ENCODE assay signal across 30 cellular contexts in genomic region chr4:41746025-41746439, GRCh38. TPM values are rescaled to one million over a fixed set of nuclear protein-coding genes. Genes with fewer than 3 reads are reported as not detected.
DNase-seq lines count a peak whose midpoint lies in the region; ATAC-seq, FAIRE-seq and TF ChIP-seq lines count a peak whose summit lies in the region.
"Had no signal": no experiment of that assay in that cellular context is flagged by ENCODE, and none has a peak within 500 bp of the region (broad histone marks: within the 10 kb centered on the region; RNA-seq: fewer than 3 reads in every experiment).

No MANE protein-coding gene starts in this region.

- DNase-seq in A549 (ENCODE audit: low read depth in 1 of 2, low spot score in 1 of 2) (no peak), H9 (peak; percentile 39), H1 (ENCODE audit: low read depth in 1 of 2, low spot score in 2 of 2) (peak in 1 of 2 experiments; percentile 67), mesendoderm (peak; percentile 32), T-helper 1 cell (no peak), GF-D8 (lab: John Stamatoyannopoulos, UW) (no peak), left colon (no peak), inferior parietal cortex (ENCODE audit: extremely low spot score) (no peak)
- DNase-seq: activated CD4-positive, CD25-positive, alpha-beta regulatory T cell treated with anti-CD3 and anti-CD28 coated beads, Interleukin-2, amount 50 U/mL, for 72 hours; activated T-cell treated with anti-CD3 and anti-CD28 coated beads, Interleukin-2, amount 50 U/mL, for 1 hour; amygdala; dermis blood vessel endothelial cell; DND-41; heart right ventricle; mammary epithelial cell; naive B cell; NCI-H1436 treated with DMSO at 0.1 percent for 48 hours; NCI-H510A treated with DMSO at 0.1 percent for 48 hours; RPMI8226; sigmoid colon; T-helper 9 cell; uterus had no signal

- no peak overlapping the region for H2AFZ ChIP-seq in H9 (ENCODE audit: low read length)
- H2AFZ ChIP-seq in H1 (ENCODE audit: low read length): no peak overlapping the region
- H2AFZ ChIP-seq: parathyroid adenoma had no signal

- H2BK20ac ChIP-seq in H9 (ENCODE audit: low read depth, low read length, poor library complexity, severe bottlenecking): no peak overlapping the region
- no peak overlapping the region for H2BK20ac ChIP-seq in H1 (ENCODE audit: low read length)

- no peak overlapping the region for H3T11ph ChIP-seq in H9 (ENCODE audit: low read length)

- no peak overlapping the region for H3K27ac Mint-ChIP-seq in H9
- H3K27ac Mint-ChIP-seq: naive B cell had no signal

- H2AK5ac ChIP-seq in H9 (ENCODE audit: insufficient read length, low read length) (no peak overlapping the region), H1 (ENCODE audit: low read depth, low read length) (no peak overlapping the region), mesendoderm (ENCODE audit: low read length) (no peak overlapping the region)

- H3K4ac ChIP-seq in H9 (ENCODE audit: low read depth, low read length) (no peak overlapping the region), H1 (replicated peaks; ENCODE audit: insufficient read length, low read depth, low read length) (no peak overlapping the region), mesendoderm (ENCODE audit: low read depth, low read length) (no peak overlapping the region)

- H4K5ac ChIP-seq in H9 (ENCODE audit: insufficient read length, low read depth, low read length) (no peak overlapping the region), H1 (ENCODE audit: insufficient read length, low read depth, low read length) (no peak overlapping the region), mesendoderm (ENCODE audit: low read length) (no peak overlapping the region)

- no peaks in the 10 kb centered on the region for H3K9me3 ChIP-seq in A549
- no peaks in the 10 kb centered on the region for H3K9me3 ChIP-seq in H9 (ENCODE audit: control insufficient read depth, low read depth, low read length)
- peaks cover 0 to 13% of the 10 kb centered on the region in 2 experiments; a peak in 2 of 4 replicates for H3K9me3 ChIP-seq in H1 (ENCODE audit: insufficient read depth in 2 of 2, low read depth in 1 of 2, low read length in 1 of 2)
- H3K9me3 ChIP-seq: heart right ventricle, uterus had no signal

- no peak for TF ChIP-seq RAD21 in A549 (conservative IDR thresholded peaks at IDR 0.05 in 1 of 2, IDR thresholded peaks at IDR 0.05 in 1 of 2)
- TF ChIP-seq RAD21 in H1 (IDR thresholded peaks at IDR 0.05 in 1 of 2, conservative IDR thresholded peaks at IDR 0.05 in 1 of 2; ENCODE audit: low read depth in 2 of 2, low read length in 2 of 2): no peak

- FAIRE-seq in A549 (lab: Jason Lieb, UNC) (no peak), H1 (lab: Jason Lieb, UNC) (no peak)
- FAIRE-seq: K562, kidney had no signal

- H3K9ac ChIP-seq in H9 (ENCODE audit: extremely low read depth, insufficient read length, low read length): no peak overlapping the region
- no peak overlapping the region for H3K9ac ChIP-seq in H1 (replicated peaks in 1 of 4; ENCODE audit: extremely low read depth in 1 of 4, low read depth in 3 of 4, low read length in 3 of 4)
- no peak overlapping the region for H3K9ac ChIP-seq in mesendoderm (ENCODE audit: low read length)
- H3K9ac ChIP-seq: BLaER1, parathyroid adenoma had no signal

- peaks cover 0 to 2% (median 0%) of the 10 kb centered on the region in 3 experiments; a peak in 2 of 7 replicates for H3K36me3 Mint-ChIP-seq in H9 (ENCODE audit: insufficient read depth in 1 of 3, low read depth in 3 of 3)

- no peak overlapping the region for H3K23ac ChIP-seq in H9 (ENCODE audit: insufficient read length, low read depth, low read length)
- H3K23ac ChIP-seq in H1 (ENCODE audit: insufficient read length): no peak overlapping the region
- H3K23ac ChIP-seq in mesendoderm (ENCODE audit: low read length): no peak overlapping the region

- peaks cover 2 to 22% of the 10 kb centered on the region in 2 experiments; a peak in 4 of 5 replicates for H3K9me3 Mint-ChIP-seq in H9

- no peak for TF ChIP-seq EP300 in A549 (IDR thresholded peaks at IDR 0.05)
- TF ChIP-seq EP300 in H1 (IDR thresholded peaks at IDR 0.05; ENCODE audit: borderline replicate concordance in 1 of 2, low read depth in 2 of 2, low read length in 2 of 2): no peak

- H2BK120ac ChIP-seq in H9 (ENCODE audit: low read depth, low read length, poor library complexity, severe bottlenecking): no peak overlapping the region
- H2BK120ac ChIP-seq in H1 (replicated peaks; ENCODE audit: low read depth, low read length): no peak overlapping the region
- H2BK120ac ChIP-seq in mesendoderm (ENCODE audit: low read depth, low read length): no peak overlapping the region

- ATAC-seq in A549 (no peak), left colon (no peak)
- ATAC-seq: heart right ventricle, K562, SK-N-SH treated with all-trans-retinoic acid at 6 μM for 48 hours had no signal

- H4K8ac ChIP-seq in H9 (replicated peaks; ENCODE audit: insufficient read length, low read depth, low read length) (no peak overlapping the region), H1 (ENCODE audit: extremely low read depth, insufficient read depth, low read length) (0 out of 2 replicates have a peak overlapping the region, but pooled peaks have one; percentile 19), mesendoderm (ENCODE audit: low read depth, low read length) (no peak overlapping the region)

- H3K27ac ChIP-seq in A549 (peak overlapping the region in 1 of 2 experiments; percentile 49; a peak in 1 of 6 replicates), H9 (ENCODE audit: insufficient read length, low read depth, low read length) (no peak overlapping the region), H1 (ENCODE audit: low read depth, low read length) (no peak overlapping the region), mesendoderm (ENCODE audit: low read depth, low read length) (no peak overlapping the region)
- H3K27ac ChIP-seq: BLaER1, cardiac muscle cell, heart right ventricle, parathyroid adenoma, sigmoid colon, uterus had no signal

- H3K4me3 ChIP-seq in A549 (peak overlapping the region; percentile 30; the same call in 1 of the 3 replicates), H1 (ENCODE audit: extremely low read depth in 1 of 4, insufficient read depth in 2 of 4, low read depth in 3 of 4, low read length in 4 of 4) (peak overlapping the region; percentile 1 to 49 (median 16); a peak in 6 of 8 replicates), mesendoderm (ENCODE audit: low read length) (no peak overlapping the region)
- H3K4me3 ChIP-seq: BLaER1, cardiac muscle cell, HAP-1, K562, uterus had no signal

- no peak overlapping the region for H2BK12ac ChIP-seq in H9 (ENCODE audit: insufficient read length, low read depth, low read length)
- H2BK12ac ChIP-seq in H1 (ENCODE audit: low read depth, low read length): no peak overlapping the region

- H4K20me1 ChIP-seq in H9 (ENCODE audit: control insufficient read depth, insufficient read depth, insufficient read length) (peaks cover 2% of the 10 kb centered on the region), H1 (replicated peaks in 1 of 2; ENCODE audit: control insufficient read depth in 1 of 2, insufficient read depth in 2 of 2, low read length in 2 of 2) (peaks cover 7 to 23% of the 10 kb centered on the region in 2 experiments)
- H4K20me1 ChIP-seq: BLaER1 had no signal

- no peak overlapping the region for H3K14ac ChIP-seq in H9 (ENCODE audit: insufficient read depth, low read length)
- H3K14ac ChIP-seq in H1 (ENCODE audit: insufficient read length): no peak overlapping the region

- peak overlapping the region; percentile 53 for H3K4me2 ChIP-seq in A549
- peak overlapping the region; percentile 8 for H3K4me2 ChIP-seq in H9 (ENCODE audit: insufficient read depth, insufficient read length, low read length)
- H3K4me2 ChIP-seq in H1 (ENCODE audit: insufficient read depth in 1 of 2, low read depth in 2 of 2, low read length in 2 of 2): peak overlapping the region; percentile 55 to 59
- H3K4me2 ChIP-seq in mesendoderm (ENCODE audit: low read length): peak overlapping the region; percentile 25
- H3K4me2 ChIP-seq: BLaER1 had no signal

- H3K18ac ChIP-seq in H9 (ENCODE audit: insufficient read length, low read depth, low read length) (no peak overlapping the region), H1 (ENCODE audit: extremely low read depth, low read length) (no peak overlapping the region), mesendoderm (ENCODE audit: low read length) (no peak overlapping the region)

- H3K56ac ChIP-seq in H9 (ENCODE audit: insufficient read length, low read depth, low read length): no peak overlapping the region
- no peak overlapping the region for H3K56ac ChIP-seq in H1 (replicated peaks; ENCODE audit: insufficient read length, low read depth, low read length)
- H3K56ac ChIP-seq in mesendoderm (ENCODE audit: low read length): no peak overlapping the region

- TF ChIP-seq CTCF in A549 (IDR thresholded peaks at IDR 0.05) (no peak), H9 (conservative IDR thresholded peaks at IDR 0.05) (no peak), H1 (IDR thresholded peaks at IDR 0.05; ENCODE audit: control extremely low read depth in 1 of 3, insufficient read depth in 1 of 3, low read depth in 1 of 3, low read length in 3 of 3) (no peak)

- peak overlapping the region; percentile 50 to 77 for H3K4me3 Mint-ChIP-seq in H9

- peaks cover 0 to 15% (median 0%) of the 10 kb centered on the region in 4 experiments; a peak in 1 of 8 replicates for H3K36me3 ChIP-seq in H1 (ENCODE audit: control insufficient read depth in 2 of 4, insufficient read depth in 4 of 4, low read length in 3 of 4)
- no peaks in the 10 kb centered on the region for H3K36me3 ChIP-seq in mesendoderm (ENCODE audit: control insufficient read depth, insufficient read depth, low read length)
- H3K36me3 ChIP-seq: BLaER1, cardiac muscle cell, HAP-1, heart right ventricle, sigmoid colon, uterus had no signal

- no peaks in the 10 kb centered on the region for H3K79me2 ChIP-seq in H9 (ENCODE audit: insufficient read depth, low read length)
- no peaks in the 10 kb centered on the region for H3K79me2 ChIP-seq in H1 (ENCODE audit: control insufficient read depth in 1 of 2, insufficient read depth in 2 of 2, low read length in 2 of 2)
- H3K79me2 ChIP-seq in mesendoderm (ENCODE audit: control insufficient read depth, insufficient read depth, low read length): no peaks in the 10 kb centered on the region
- H3K79me2 ChIP-seq: parathyroid adenoma had no signal

- TF ChIP-seq POLR2A in A549 (IDR thresholded peaks at IDR 0.05; ENCODE audit: low read length) (no peak), H1 (IDR thresholded peaks at IDR 0.05; ENCODE audit: control extremely low read depth in 1 of 2, low read depth in 2 of 2, low read length in 2 of 2) (no peak)

- peaks cover 99% of the 10 kb centered on the region for H3K27me3 Mint-ChIP-seq in H9 (ENCODE audit: low read depth)

- intact Hi-C loops in left colon (cut with DNase I, micrococcal nuclease): no loop called here

- H3K4me1 Mint-ChIP-seq in H9: peaks cover 25 to 52% of the 10 kb centered on the region in 2 experiments

- WGBS in A549 (ENCODE audit: missing lambda C conversion rate): 44% methylated on average over 19 of the region's 36 CpGs
- no CpG with 5 or more reads among the region's 36 CpGs for WGBS in H9 (ENCODE audit: extremely low coverage, insufficient read length, low lambda C conversion rate)
- WGBS in H1 (ENCODE audit: extremely low coverage in 1 of 2, insufficient coverage in 1 of 2, insufficient read length in 1 of 2, insufficient replicate concordance in 2 of 2, low coverage in 1 of 2, low lambda C conversion rate in 2 of 2, missing lambda C conversion rate in 1 of 2), 2 experiments: 1% methylated on average over 18 of the region's 36 CpGs; no CpG with 5 or more reads in 1 of the 2 experiments
- WGBS in mesendoderm (ENCODE audit: extremely low coverage, insufficient coverage, low lambda C conversion rate): no CpG with 5 or more reads among the region's 36 CpGs

- CTCF ChIA-PET in A549 (lab: Yijun Ruan, JAX): no interaction called here
- CTCF ChIA-PET in H1 (lab: Charles Lee; ENCODE audit: partially characterized antibody): no interaction called here

- H3K4me1 ChIP-seq in A549 (no peaks in the 10 kb centered on the region), H9 (ENCODE audit: insufficient read depth, low read length) (no peaks in the 10 kb centered on the region), H1 (replicated peaks in 1 of 4; ENCODE audit: control insufficient read depth in 3 of 4, insufficient read depth in 4 of 4, low read length in 3 of 4) (peaks cover 5 to 33% (median 22%) of the 10 kb centered on the region in 4 experiments), mesendoderm (ENCODE audit: control insufficient read depth, low read depth, low read length) (no peaks in the 10 kb centered on the region)
- H3K4me1 ChIP-seq: BLaER1, parathyroid adenoma, uterus had no signal

- POLR2A ChIA-PET in A549 (lab: Yijun Ruan, JAX): no interaction called here
- POLR2A ChIA-PET in H1 (lab: Charles Lee; ENCODE audit: partially characterized antibody): interaction anchor here (0.8 kb wide), 1 partner anchor 132 kb away, joined by 4 read pairs; no protein-coding TSS in a partner anchor

- H3K23me2 ChIP-seq in H9 (ENCODE audit: insufficient read length, low read depth, low read length, poor library complexity, severe bottlenecking) (peaks cover 6% of the 10 kb centered on the region), H1 (ENCODE audit: low read depth, low read length) (peaks cover 3% of the 10 kb centered on the region; the same call in 1 of the 2 replicates)

- no peak overlapping the region for H2BK5ac ChIP-seq in H9 (ENCODE audit: insufficient read length, low read length)
- no peak overlapping the region for H2BK5ac ChIP-seq in H1 (ENCODE audit: low read depth, low read length)
- no peak overlapping the region for H2BK5ac ChIP-seq in mesendoderm (ENCODE audit: low read length)

- peaks cover 95% of the 10 kb centered on the region for H3K27me3 ChIP-seq in H9 (ENCODE audit: insufficient read depth, low read length)
- peaks cover 84 to 99% (median 95%) of the 10 kb centered on the region in 4 experiments for H3K27me3 ChIP-seq in H1 (replicated peaks in 1 of 4; ENCODE audit: control insufficient read depth in 3 of 4, extremely low read depth in 1 of 4, insufficient read depth in 3 of 4, low read length in 3 of 4)
- H3K27me3 ChIP-seq in mesendoderm (ENCODE audit: insufficient read depth, low read length, poor library complexity): peaks cover 87% of the 10 kb centered on the region

- H2BK15ac ChIP-seq in H9 (ENCODE audit: low read depth, low read length) (no peak overlapping the region), H1 (ENCODE audit: low read length) (no peak overlapping the region), mesendoderm (replicated peaks; ENCODE audit: low read depth) (no peak overlapping the region)

- H4K91ac ChIP-seq in H9 (ENCODE audit: insufficient read length, low read depth, low read length) (no peak overlapping the region), H1 (replicated peaks; ENCODE audit: insufficient read length, low read length) (no peak overlapping the region)

- H3K79me1 ChIP-seq in H9 (ENCODE audit: insufficient read depth, low read depth, low read length, poor library complexity, severe bottlenecking): no peaks in the 10 kb centered on the region
- no peaks in the 10 kb centered on the region for H3K79me1 ChIP-seq in H1 (ENCODE audit: low read depth, low read length)
- H3K79me1 ChIP-seq in mesendoderm (ENCODE audit: low read length): no peaks in the 10 kb centered on the region

RNA-seq across cellular contexts. Expression of gene PHOX2B, which starts 2.5 kb away (rescaled TPM):
- not detected in 2 replicates for polyA plus RNA-seq in A549 (2011; rRNA removed)
- polyA plus RNA-seq in A549 (2012; cell fraction: cytosol; rRNA removed): not detected in 2 replicates
- not detected in 2 replicates for polyA plus RNA-seq in A549 (2012; cell fraction: nucleus; rRNA removed)
- polyA plus RNA-seq in A549 (2017; fragmentation: RNase III; extraction: RNeasy Plus Mini Kit Qiagen cat#74134 plus additional on column Dnase treatment): not detected in 3 replicates
- not detected in 2 replicates for polyA minus RNA-seq in A549 (2011; rRNA and poly(A)+ RNA removed)
- not detected in 2 replicates for total RNA-seq in H9 (2021)
- not detected in 2 replicates for total RNA-seq in H1 (2021; fragmentation: NEBNext Ultra II Directional; extraction: Animal tissue kit (Norgen Biotek cat#: 25700))
- polyA plus RNA-seq in H1 (2011; rRNA removed): not detected in 2 replicates
- polyA plus RNA-seq in H1 (2011; cell fraction: cytosol; rRNA removed): not detected
- not detected for polyA plus RNA-seq in H1 (2011; cell fraction: nucleus; rRNA removed)
- not detected in 4 replicates for polyA plus RNA-seq in H1 (2012, experiment 1 of 2)
- not detected for polyA plus RNA-seq in H1 (2012, experiment 2 of 2)
- polyA plus RNA-seq in H1 (2013, experiment 1 of 2): not detected
- not detected for polyA plus RNA-seq in H1 (2013, experiment 2 of 2)
- polyA minus RNA-seq in H1 (2011; rRNA and poly(A)+ RNA removed): not detected in 2 replicates
- polyA minus RNA-seq in H1 (2011; cell fraction: cytosol; rRNA and poly(A)+ RNA removed): not detected
- polyA minus RNA-seq in H1 (2011; cell fraction: nucleus; rRNA and poly(A)+ RNA removed): not detected
- 0.01 TPM for polyA plus RNA-seq in mesendoderm (2013, experiment 1 of 2)
- polyA plus RNA-seq in mesendoderm (2013, experiment 2 of 2): not detected
- total RNA-seq in left colon: under 1 TPM; 0.09 to 0.73 TPM
- total RNA-seq: cardiac muscle cell, dermis blood vessel endothelial cell, heart right ventricle, K562, kidney, mammary epithelial cell, subcutaneous adipose tissue, uterus had no signal
- polyA plus RNA-seq: cardiac muscle cell, heart right ventricle, K562, mammary epithelial cell had no signal

Comparison
In these comparisons a context has a peak if more than half of its experiments do, and no peak if none do; other contexts are left out.
1. DNase-seq: peak in H9 (single experiment) and mesendoderm (single experiment); none in A549 (0 of 2), T-helper 1 cell (0 of 5), GF-D8 (single experiment), left colon (0 of 2) and inferior parietal cortex (single experiment).
2. Peak in every context shown above with its lines, with median percentiles within 50 percentile points of each other: H3K4me2 ChIP-seq.